Comparison of ENCODE assay signal across 8 cellular contexts in the genomic region with DNA sequence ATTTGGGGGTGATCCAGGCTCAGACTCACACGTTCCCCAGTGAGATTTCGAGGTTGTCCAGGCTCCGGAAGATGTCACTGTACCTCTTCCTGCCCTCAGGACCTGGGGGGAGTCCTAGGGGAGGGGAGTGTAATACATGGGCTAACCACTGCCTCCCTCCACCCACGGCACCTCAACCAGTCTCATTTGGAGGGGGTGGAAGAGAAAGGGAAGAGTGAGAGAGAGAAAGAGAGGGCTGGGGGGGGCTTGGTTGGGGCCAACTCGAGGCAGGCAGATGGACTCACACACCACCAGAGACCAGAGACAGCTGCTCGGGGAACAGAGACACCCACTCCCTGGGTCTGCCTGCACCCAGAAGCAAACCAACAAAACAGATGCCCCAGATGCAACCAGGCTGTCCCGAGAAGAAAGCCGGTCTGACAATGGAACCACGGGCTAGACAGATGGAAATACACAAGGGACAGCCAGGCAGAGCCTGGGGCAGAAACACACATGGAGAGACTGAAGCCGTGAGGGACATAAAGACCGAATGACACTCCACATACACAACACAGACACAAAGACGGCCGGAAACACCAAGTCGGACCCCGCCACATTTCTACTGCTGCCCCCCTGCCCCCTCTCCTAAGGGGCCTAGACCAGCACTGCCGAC. TPM values are rescaled to one million over a fixed set of nuclear protein-coding genes. Genes with fewer than 3 reads are reported as not detected.
DNase-seq lines count a peak whose midpoint lies in the region; ATAC-seq, FAIRE-seq and TF ChIP-seq lines count a peak whose summit lies in the region.

No MANE protein-coding gene starts in this region.

- peak overlapping the region; percentile 91 to 98 (median 96) for H3K27ac Mint-ChIP-seq in CD14-positive monocyte
- peak overlapping the region; percentile 98 for H3K27ac Mint-ChIP-seq in activated naive CD8-positive, alpha-beta T cell treated with anti-CD3 and anti-CD28 coated beads for 36 hours

- FAIRE-seq in D721Med (lab: Jason Lieb, UNC): no peak

- intact Hi-C loops in CD14-positive monocyte (cut with micrococcal nuclease): no loop called here

- H3K4me3 ChIP-seq in kidney epithelial cell (ENCODE audit: low read depth, low read length): peak overlapping the region; percentile 59

- H3K27me3 ChIP-seq in kidney epithelial cell (ENCODE audit: control insufficient read depth, insufficient read depth, low read length): no peaks in the 10 kb centered on the region

- ATAC-seq in GM21360 (IDR thresholded peaks at IDR 0.05; ENCODE audit: unreplicated experiment): peak; percentile 5

- H3K4me1 Mint-ChIP-seq in CD14-positive monocyte: peaks cover 24% of the 10 kb centered on the region
- peaks cover 20% of the 10 kb centered on the region for H3K4me1 Mint-ChIP-seq in activated naive CD8-positive, alpha-beta T cell treated with anti-CD3 and anti-CD28 coated beads for 36 hours

- H3K36me3 ChIP-seq in kidney epithelial cell (ENCODE audit: control insufficient read depth, insufficient read depth, low read length): peaks cover 2% of the 10 kb centered on the region

- no peaks in the 10 kb centered on the region for H3K9me3 Mint-ChIP-seq in CD14-positive monocyte
- no peaks in the 10 kb centered on the region for H3K9me3 Mint-ChIP-seq in activated naive CD8-positive, alpha-beta T cell treated with anti-CD3 and anti-CD28 coated beads for 36 hours

- H3K27me3 Mint-ChIP-seq in CD14-positive monocyte (ENCODE audit: low read depth in 3 of 3): peaks cover 0 to 1% (median 0%) of the 10 kb centered on the region in 3 donors
- H3K27me3 Mint-ChIP-seq in activated naive CD8-positive, alpha-beta T cell treated with anti-CD3 and anti-CD28 coated beads for 36 hours: no peaks in the 10 kb centered on the region

- H3K36me3 Mint-ChIP-seq in CD14-positive monocyte: peaks cover 46 to 76% of the 10 kb centered on the region in 2 donors
- peaks cover 17% of the 10 kb centered on the region for H3K36me3 Mint-ChIP-seq in activated naive CD8-positive, alpha-beta T cell treated with anti-CD3 and anti-CD28 coated beads for 36 hours

- H3K4me3 Mint-ChIP-seq in CD14-positive monocyte: peak overlapping the region; percentile 99
- peak overlapping the region; percentile 99 for H3K4me3 Mint-ChIP-seq in activated naive CD8-positive, alpha-beta T cell treated with anti-CD3 and anti-CD28 coated beads for 36 hours

- peak; percentile 46 for DNase-seq in CD14-positive monocyte (ENCODE audit: low spot score)
- DNase-seq in NCI-H748 (lab: John Stamatoyannopoulos, UW; ENCODE audit: unreplicated experiment): peak; percentile 38
- DNase-seq in activated naive CD8-positive, alpha-beta T cell treated with anti-CD3 and anti-CD28 coated beads for 36 hours: peak; percentile 60
- no peak for DNase-seq in kidney epithelial cell (ENCODE audit: low read depth)
- peak; percentile 15 for DNase-seq in stimulated activated CD8-positive, alpha-beta memory T cell treated with anti-CD3 and anti-CD28 coated beads, Interleukin-12 subunit alpha, Interleukin-12 subunit beta, amount 100 ng/mL, for 24 hours (ENCODE audit: extremely low read depth)
- no peak for DNase-seq in D721Med (ENCODE audit: insufficient read length, low spot score)
- no peak for DNase-seq in HPDE6-E6E7 (ENCODE audit: extremely low spot score)

- TF ChIP-seq CTCF in CD14-positive monocyte (IDR thresholded peaks at IDR 0.05) (no peak), kidney epithelial cell (IDR thresholded peaks at IDR 0.05; ENCODE audit: insufficient read depth, low read length, poor library complexity, severe bottlenecking) (no peak), D721Med (IDR thresholded peaks at IDR 0.05; ENCODE audit: insufficient read depth, missing control alignments) (no peak)

RNA-seq across cellular contexts. Expression of a gene that starts 0.8 kb away (rescaled TPM):
- polyA plus RNA-seq in CD14-positive monocyte: 10 to 100 TPM; 41.4 to 75.1 TPM
- 10 to 100 TPM; 53.3 to 54.7 TPM for total RNA-seq in activated naive CD8-positive, alpha-beta T cell treated with anti-CD3 and anti-CD28 coated beads for 36 hours
- total RNA-seq in kidney epithelial cell: 6.3 and 18.3 TPM in 2 replicates

RNA-seq across cellular contexts. Expression of a gene that starts 14.6 kb away (rescaled TPM):
- 1 to 10 TPM; 1.9 to 2.2 TPM for polyA plus RNA-seq in CD14-positive monocyte
- 10 to 100 TPM; 23.7 to 28.4 TPM for total RNA-seq in activated naive CD8-positive, alpha-beta T cell treated with anti-CD3 and anti-CD28 coated beads for 36 hours
- total RNA-seq in kidney epithelial cell: 19.2 and 30.5 TPM in 2 replicates

RNA-seq across cellular contexts. Expression of a gene that starts 20.8 kb away (rescaled TPM):
- 10 to 100 TPM; 16.9 to 21.9 TPM for polyA plus RNA-seq in CD14-positive monocyte
- 10 to 100 TPM; 72.6 to 76.4 TPM for total RNA-seq in activated naive CD8-positive, alpha-beta T cell treated with anti-CD3 and anti-CD28 coated beads for 36 hours
- total RNA-seq in kidney epithelial cell: 76.9 and 186 TPM in 2 replicates

RNA-seq across cellular contexts. Expression of a gene that starts 24.1 kb away (rescaled TPM):
- not detected for polyA plus RNA-seq in CD14-positive monocyte
- total RNA-seq in activated naive CD8-positive, alpha-beta T cell treated with anti-CD3 and anti-CD28 coated beads for 36 hours: 1 to 10 TPM; 8.2 to 9.6 TPM
- total RNA-seq in kidney epithelial cell: 0.41 and 1.7 TPM in 2 replicates

RNA-seq across cellular contexts. Expression of a gene that starts 26.0 kb away (rescaled TPM):
- polyA plus RNA-seq in CD14-positive monocyte: 1 to 10 TPM; 5.5 to 8.4 TPM
- total RNA-seq in activated naive CD8-positive, alpha-beta T cell treated with anti-CD3 and anti-CD28 coated beads for 36 hours: 10 to 100 TPM; 71.8 to 73.2 TPM
- 4.9 and 5.3 TPM in 2 replicates for total RNA-seq in kidney epithelial cell

Comparison
In these comparisons a context has a peak if more than half of its experiments do, and no peak if none do; other contexts are left out.
1. DNase-seq: peak in CD14-positive monocyte (single experiment), NCI-H748 (single experiment), activated naive CD8-positive, alpha-beta T cell treated with anti-CD3 and anti-CD28 coated beads for 36 hours (single experiment) and stimulated activated CD8-positive, alpha-beta memory T cell treated with anti-CD3 and anti-CD28 coated beads, Interleukin-12 subunit alpha, Interleukin-12 subunit beta, amount 100 ng/mL, for 24 hours (single experiment); none in kidney epithelial cell (single experiment), D721Med (single experiment) and HPDE6-E6E7 (single experiment).